ENCODE assay signal across 1 cellular context in genomic region chr2:26768759-26769500, GRCh38.
TF ChIP-seq lines count a peak whose summit lies in the region.

No MANE protein-coding gene starts in this region.

TF ChIP-seq in K562, 482 proteins besides CTCF, POLR2A, EP300 and RAD21 (continued from another document and continues in another):
- TF ChIP-seq MCM7 (IDR thresholded peaks at IDR 0.05) (no peak), TFAM (CRISPR knock-in tag; conservative IDR thresholded peaks at IDR 0.05) (no peak), SREBF1 (IDR thresholded peaks at IDR 0.05; ENCODE audit: borderline replicate concordance, low read depth, low read length) (no peak), DIDO1 (tag; IDR thresholded peaks at IDR 0.05; ENCODE audit: low read depth) (no peak), KLF1 (tag; IDR thresholded peaks at IDR 0.05) (no peak; the same call in 1 of the 2 replicates), SP1 (CRISPR knock-in tag; IDR thresholded peaks at IDR 0.05) (peak; percentile 86), ZNF165 (CRISPR knock-in tag; IDR thresholded peaks at IDR 0.05; ENCODE audit: borderline replicate concordance) (no peak), MAZ (CRISPR knock-in tag; conservative IDR thresholded peaks at IDR 0.05 in 1 of 2, IDR thresholded peaks at IDR 0.05 in 1 of 2) (peak; percentile 84 to 88), RAD51 (IDR thresholded peaks at IDR 0.05; ENCODE audit: borderline replicate concordance, low read depth) (peak; percentile 48; the same call in 1 of the 2 replicates), ELF4 (CRISPR knock-in tag; IDR thresholded peaks at IDR 0.05) (no peak), ZNF57 (CRISPR knock-in tag; IDR thresholded peaks at IDR 0.05) (no peak), XRCC3 (IDR thresholded peaks at IDR 0.05) (no peak), TGIF2 (CRISPR knock-in tag; IDR thresholded peaks at IDR 0.05) (no peak), HMGXB4 (CRISPR knock-in tag; IDR thresholded peaks at IDR 0.05) (no peak), CXXC5 (CRISPR knock-in tag; IDR thresholded peaks at IDR 0.05) (peak; percentile 89), ZNF224 (CRISPR knock-in tag; IDR thresholded peaks at IDR 0.05) (no peak), BRD4 (IDR thresholded peaks at IDR 0.05) (no peak), ZFP30 (CRISPR knock-in tag; IDR thresholded peaks at IDR 0.05; ENCODE audit: borderline replicate concordance) (no peak), XRCC5 (IDR thresholded peaks at IDR 0.05; ENCODE audit: low read depth, low read length) (peak; percentile 43; the same call in 1 of the 2 replicates), TEAD1 (CRISPR knock-in tag; IDR thresholded peaks at IDR 0.05) (peak; percentile 44 to 88; a peak in 2 of 4 replicates), BRF1 (IDR thresholded peaks at IDR 0.05; ENCODE audit: borderline replicate concordance, extremely low read depth, insufficient read length) (no peak), SRSF7 (optimal IDR thresholded peaks at IDR 0.05; ENCODE audit: low read depth, low read length) (no peak), HCFC1 (IDR thresholded peaks at IDR 0.05; ENCODE audit: low read depth, low read length) (peak; percentile 43; the same call in 1 of the 2 replicates), PHF8 (IDR thresholded peaks at IDR 0.05; ENCODE audit: borderline replicate concordance, low read length) (peak; percentile 46; the same call in 1 of the 2 replicates), CTBP1 (IDR thresholded peaks at IDR 0.05; ENCODE audit: borderline replicate concordance) (peak; percentile 93), STAT5B (CRISPR knock-in tag; IDR thresholded peaks at IDR 0.05) (no peak), FUS (optimal IDR thresholded peaks at IDR 0.05; ENCODE audit: low read depth, low read length) (no peak), NFE2L1 (tag; IDR thresholded peaks at IDR 0.05; ENCODE audit: borderline replicate concordance, low read depth) (no peak), ZNF584 (CRISPR knock-in tag; IDR thresholded peaks at IDR 0.05; ENCODE audit: low read depth) (peak; percentile 86), MEF2D (tag; conservative IDR thresholded peaks at IDR 0.05; ENCODE audit: low read depth) (peak; percentile 61; the same call in 1 of the 2 replicates), ZBTB33 (CRISPR knock-in tag; IDR thresholded peaks at IDR 0.05) (0 out of 2 replicates have a peak, but pooled peaks have one; percentile 11), MIER1 (IDR thresholded peaks at IDR 0.05; ENCODE audit: low read depth) (no peak), SIN3A (IDR thresholded peaks at IDR 0.05; ENCODE audit: borderline replicate concordance in 2 of 2, control insufficient read depth in 1 of 2, low read depth in 2 of 2, low read length in 2 of 2) (no peak), SMAD3 (CRISPR knock-in tag; conservative IDR thresholded peaks at IDR 0.05) (no peak), NFRKB (IDR thresholded peaks at IDR 0.05; ENCODE audit: low read depth) (peak; percentile 69; the same call in 1 of the 2 replicates), PRPF4 (IDR thresholded peaks at IDR 0.05; ENCODE audit: insufficient read depth, low read depth, low read length, poor library complexity, severe bottlenecking) (no peak), MTF1 (CRISPR knock-in tag; IDR thresholded peaks at IDR 0.05; ENCODE audit: borderline replicate concordance) (no peak), ASH1L (IDR thresholded peaks at IDR 0.05; ENCODE audit: borderline replicate concordance, low read depth, partially characterized antibody) (no peak), BRF2 (IDR thresholded peaks at IDR 0.05; ENCODE audit: borderline replicate concordance, insufficient read depth, insufficient read length) (no peak), STAT5A (IDR thresholded peaks at IDR 0.05; ENCODE audit: borderline replicate concordance, low read length) (peak; percentile 61; the same call in 1 of the 2 replicates), GTF2E2 (tag; IDR thresholded peaks at IDR 0.05) (no peak), ZNF696 (CRISPR knock-in tag; conservative IDR thresholded peaks at IDR 0.05) (no peak), NFATC3 (IDR thresholded peaks at IDR 0.05) (no peak), IRF1 (CRISPR knock-in tag; IDR thresholded peaks at IDR 0.05; ENCODE audit: borderline replicate concordance) (no peak), EP400 (IDR thresholded peaks at IDR 0.05) (peak; percentile 91), SAP30 (IDR thresholded peaks at IDR 0.05; ENCODE audit: borderline replicate concordance, insufficient read depth, low read depth, low read length, poor library complexity, severe bottlenecking) (no peak), BMI1 (IDR thresholded peaks at IDR 0.05; ENCODE audit: low read length) (no peak), ATF7 (IDR thresholded peaks at IDR 0.05) (peak; percentile 92), MCM5 (IDR thresholded peaks at IDR 0.05; ENCODE audit: low read depth) (no peak)
- TF ChIP-seq, protein P1, sequence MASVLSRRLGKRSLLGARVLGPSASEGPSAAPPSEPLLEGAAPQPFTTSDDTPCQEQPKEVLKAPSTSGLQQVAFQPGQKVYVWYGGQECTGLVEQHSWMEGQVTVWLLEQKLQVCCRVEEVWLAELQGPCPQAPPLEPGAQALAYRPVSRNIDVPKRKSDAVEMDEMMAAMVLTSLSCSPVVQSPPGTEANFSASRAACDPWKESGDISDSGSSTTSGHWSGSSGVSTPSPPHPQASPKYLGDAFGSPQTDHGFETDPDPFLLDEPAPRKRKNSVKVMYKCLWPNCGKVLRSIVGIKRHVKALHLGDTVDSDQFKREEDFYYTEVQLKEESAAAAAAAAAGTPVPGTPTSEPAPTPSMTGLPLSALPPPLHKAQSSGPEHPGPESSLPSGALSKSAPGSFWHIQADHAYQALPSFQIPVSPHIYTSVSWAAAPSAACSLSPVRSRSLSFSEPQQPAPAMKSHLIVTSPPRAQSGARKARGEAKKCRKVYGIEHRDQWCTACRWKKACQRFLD (CRISPR knock-in tag; IDR thresholded peaks at IDR 0.05), result peak; percentile 76; the same call in 1 of the 2 replicates
- TF ChIP-seq, protein P2, sequence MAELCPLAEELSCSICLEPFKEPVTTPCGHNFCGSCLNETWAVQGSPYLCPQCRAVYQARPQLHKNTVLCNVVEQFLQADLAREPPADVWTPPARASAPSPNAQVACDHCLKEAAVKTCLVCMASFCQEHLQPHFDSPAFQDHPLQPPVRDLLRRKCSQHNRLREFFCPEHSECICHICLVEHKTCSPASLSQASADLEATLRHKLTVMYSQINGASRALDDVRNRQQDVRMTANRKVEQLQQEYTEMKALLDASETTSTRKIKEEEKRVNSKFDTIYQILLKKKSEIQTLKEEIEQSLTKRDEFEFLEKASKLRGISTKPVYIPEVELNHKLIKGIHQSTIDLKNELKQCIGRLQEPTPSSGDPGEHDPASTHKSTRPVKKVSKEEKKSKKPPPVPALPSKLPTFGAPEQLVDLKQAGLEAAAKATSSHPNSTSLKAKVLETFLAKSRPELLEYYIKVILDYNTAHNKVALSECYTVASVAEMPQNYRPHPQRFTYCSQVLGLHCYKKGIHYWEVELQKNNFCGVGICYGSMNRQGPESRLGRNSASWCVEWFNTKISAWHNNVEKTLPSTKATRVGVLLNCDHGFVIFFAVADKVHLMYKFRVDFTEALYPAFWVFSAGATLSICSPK (IDR thresholded peaks at IDR 0.05; ENCODE audit: borderline replicate concordance), result no peak
- TF ChIP-seq, protein P3, sequence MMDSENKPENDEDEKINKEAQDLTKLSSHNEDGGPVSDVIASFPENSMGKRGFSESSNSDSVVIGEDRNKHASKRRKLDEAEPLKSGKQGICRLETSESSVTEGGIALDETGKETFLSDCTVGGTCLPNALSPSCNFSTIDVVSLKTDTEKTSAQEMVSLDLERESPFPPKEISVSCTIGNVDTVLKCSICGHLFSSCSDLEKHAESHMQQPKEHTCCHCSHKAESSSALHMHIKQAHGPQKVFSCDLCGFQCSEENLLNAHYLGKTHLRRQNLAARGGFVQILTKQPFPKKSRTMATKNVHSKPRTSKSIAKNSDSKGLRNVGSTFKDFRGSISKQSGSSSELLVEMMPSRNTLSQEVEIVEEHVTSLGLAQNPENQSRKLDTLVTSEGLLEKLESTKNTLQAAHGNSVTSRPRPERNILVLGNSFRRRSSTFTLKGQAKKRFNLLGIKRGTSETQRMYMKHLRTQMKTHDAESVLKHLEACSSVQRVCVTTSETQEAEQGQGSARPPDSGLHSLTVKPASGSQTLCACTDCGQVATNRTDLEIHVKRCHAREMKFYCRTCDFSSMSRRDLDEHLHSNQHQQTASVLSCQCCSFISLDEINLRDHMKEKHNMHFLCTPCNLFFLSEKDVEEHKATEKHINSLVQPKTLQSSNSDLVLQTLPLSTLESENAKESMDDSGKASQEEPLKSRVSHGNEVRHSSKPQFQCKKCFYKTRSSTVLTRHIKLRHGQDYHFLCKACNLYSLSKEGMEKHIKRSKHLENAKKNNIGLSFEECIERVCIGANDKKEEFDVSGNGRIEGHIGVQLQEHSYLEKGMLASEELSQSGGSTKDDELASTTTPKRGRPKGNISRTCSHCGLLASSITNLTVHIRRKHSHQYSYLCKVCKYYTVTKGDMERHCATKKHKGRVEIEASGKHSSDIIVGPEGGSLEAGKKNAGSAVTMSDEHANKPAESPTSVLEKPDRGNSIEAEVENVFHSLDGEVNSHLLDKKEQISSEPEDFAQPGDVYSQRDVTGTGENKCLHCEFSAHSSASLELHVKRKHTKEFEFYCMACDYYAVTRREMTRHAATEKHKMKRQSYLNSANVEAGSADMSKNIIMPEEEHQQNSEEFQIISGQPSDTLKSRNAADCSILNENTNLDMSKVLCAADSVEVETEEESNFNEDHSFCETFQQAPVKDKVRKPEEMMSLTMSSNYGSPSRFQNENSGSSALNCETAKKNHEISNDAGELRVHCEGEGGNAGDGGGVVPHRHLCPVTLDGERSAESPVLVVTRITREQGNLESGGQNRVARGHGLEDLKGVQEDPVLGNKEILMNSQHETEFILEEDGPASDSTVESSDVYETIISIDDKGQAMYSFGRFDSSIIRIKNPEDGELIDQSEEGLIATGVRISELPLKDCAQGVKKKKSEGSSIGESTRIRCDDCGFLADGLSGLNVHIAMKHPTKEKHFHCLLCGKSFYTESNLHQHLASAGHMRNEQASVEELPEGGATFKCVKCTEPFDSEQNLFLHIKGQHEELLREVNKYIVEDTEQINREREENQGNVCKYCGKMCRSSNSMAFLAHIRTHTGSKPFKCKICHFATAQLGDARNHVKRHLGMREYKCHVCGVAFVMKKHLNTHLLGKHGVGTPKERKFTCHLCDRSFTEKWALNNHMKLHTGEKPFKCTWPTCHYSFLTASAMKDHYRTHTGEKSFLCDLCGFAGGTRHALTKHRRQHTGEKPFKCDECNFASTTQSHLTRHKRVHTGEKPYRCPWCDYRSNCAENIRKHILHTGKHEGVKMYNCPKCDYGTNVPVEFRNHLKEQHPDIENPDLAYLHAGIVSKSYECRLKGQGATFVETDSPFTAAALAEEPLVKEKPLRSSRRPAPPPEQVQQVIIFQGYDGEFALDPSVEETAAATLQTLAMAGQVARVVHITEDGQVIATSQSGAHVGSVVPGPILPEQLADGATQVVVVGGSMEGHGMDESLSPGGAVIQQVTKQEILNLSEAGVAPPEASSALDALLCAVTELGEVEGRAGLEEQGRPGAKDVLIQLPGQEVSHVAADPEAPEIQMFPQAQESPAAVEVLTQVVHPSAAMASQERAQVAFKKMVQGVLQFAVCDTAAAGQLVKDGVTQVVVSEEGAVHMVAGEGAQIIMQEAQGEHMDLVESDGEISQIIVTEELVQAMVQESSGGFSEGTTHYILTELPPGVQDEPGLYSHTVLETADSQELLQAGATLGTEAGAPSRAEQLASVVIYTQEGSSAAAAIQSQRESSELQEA (IDR thresholded peaks at IDR 0.05; ENCODE audit: low read depth), result no peak
- TF ChIP-seq, protein P4, sequence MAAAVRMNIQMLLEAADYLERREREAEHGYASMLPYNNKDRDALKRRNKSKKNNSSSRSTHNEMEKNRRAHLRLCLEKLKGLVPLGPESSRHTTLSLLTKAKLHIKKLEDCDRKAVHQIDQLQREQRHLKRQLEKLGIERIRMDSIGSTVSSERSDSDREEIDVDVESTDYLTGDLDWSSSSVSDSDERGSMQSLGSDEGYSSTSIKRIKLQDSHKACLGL (CRISPR knock-in tag; IDR thresholded peaks at IDR 0.05; ENCODE audit: borderline replicate concordance, poor library complexity, severe bottlenecking), result no peak
